19 cellular contexts compared by ENCODE assay signal in genomic region chr3:173653781-173654180, GRCh38.
DNase-seq lines count a peak whose midpoint lies in the region; ATAC-seq and TF ChIP-seq lines count a peak whose summit lies in the region.
"Had no signal": no experiment of that assay in that cellular context is flagged by ENCODE, and none has a peak within 500 bp of the region (broad histone marks: within the 10 kb centered on the region; RNA-seq: fewer than 3 reads in every experiment).

No MANE protein-coding gene starts in this region.

- H3K27me3 ChIP-seq in RWPE2 (ENCODE audit: insufficient read depth, poor library complexity, severe bottlenecking) (peaks cover 6% of the 10 kb centered on the region), SK-N-SH (ENCODE audit: insufficient read depth) (no peaks in the 10 kb centered on the region)
- H3K27me3 ChIP-seq: BLaER1 treated with 17β-estradiol and CSF1 and Interleukin-3, amounts not matched to agents 10 nM and 100 nM; SJCRH30 had no signal

- WGBS in SK-N-SH (ENCODE audit: low lambda C conversion rate), result no CpG with 5 or more reads among the region's 1 CpG

- TF ChIP-seq CTCF in RWPE2 (IDR thresholded peaks at IDR 0.05; ENCODE audit: poor library complexity, severe bottlenecking) (no peak), SK-N-SH (IDR thresholded peaks at IDR 0.05) (no peak)

- H3K4me2 ChIP-seq in SK-N-SH, result no peak overlapping the region
- H3K4me2 ChIP-seq: BLaER1 treated with 17β-estradiol and CSF1 and Interleukin-3, amounts not matched to agents 10 nM and 100 nM; GM23338 had no signal

- H3K4me3 ChIP-seq in RWPE2 (ENCODE audit: severe bottlenecking) (no peak overlapping the region), SK-N-SH (ENCODE audit: low read depth in 2 of 2, low read length in 1 of 2) (no peak overlapping the region)
- H3K4me3 ChIP-seq: BLaER1 treated with 17β-estradiol and CSF1 and Interleukin-3, amounts not matched to agents 10 nM and 100 nM; GM23338; SJCRH30 had no signal

- no peak overlapping the region for H3K27ac Mint-ChIP-seq in activated naive CD4-positive, alpha-beta T cell treated with anti-CD3 and anti-CD28 coated beads, Interleukin-2, amount 50 U/mL, for 72 hours
- H3K27ac Mint-ChIP-seq: GM23338 had no signal

- TF ChIP-seq RAD21 in SK-N-SH (IDR thresholded peaks at IDR 0.05; ENCODE audit: low read length), result no peak

- no peaks in the 10 kb centered on the region for H3K9me3 ChIP-seq in RWPE2 (ENCODE audit: severe bottlenecking)
- H3K9me3 ChIP-seq in SK-N-SH, result no peaks in the 10 kb centered on the region
- H3K9me3 ChIP-seq: SJCRH30 had no signal

- H3K27ac ChIP-seq in RWPE2 (ENCODE audit: poor library complexity, severe bottlenecking), result no peak overlapping the region
- no peak overlapping the region for H3K27ac ChIP-seq in SK-N-SH (ENCODE audit: low read depth in 2 of 2, low read length in 1 of 2)
- H3K27ac ChIP-seq: BLaER1 treated with 17β-estradiol and CSF1 and Interleukin-3, amounts not matched to agents 10 nM and 100 nM; SJCRH30 had no signal

- no peaks in the 10 kb centered on the region for H3K36me3 Mint-ChIP-seq in activated naive CD4-positive, alpha-beta T cell treated with anti-CD3 and anti-CD28 coated beads, Interleukin-2, amount 50 U/mL, for 72 hours

- TF ChIP-seq EP300 in SK-N-SH (IDR thresholded peaks at IDR 0.05; ENCODE audit: borderline replicate concordance in 1 of 2, low read depth in 1 of 2, low read length in 1 of 2), result no peak

- 0 out of 3 replicates have a peak, but pooled peaks have one; percentile 27 for ATAC-seq in RWPE2 (ENCODE audit: low read depth)
- no peak for ATAC-seq in activated naive CD4-positive, alpha-beta T cell treated with anti-CD3 and anti-CD28 coated beads, Interleukin-2, amount 50 U/mL, for 72 hours
- ATAC-seq: GM23338 had no signal

- H3K4me1 ChIP-seq in RWPE2 (ENCODE audit: insufficient read depth, poor library complexity, severe bottlenecking) (no peaks in the 10 kb centered on the region), SK-N-SH (ENCODE audit: control insufficient read depth in 1 of 2, insufficient read depth in 2 of 2, low read depth in 1 of 2, low read length in 1 of 2) (no peaks in the 10 kb centered on the region)
- H3K4me1 ChIP-seq: BLaER1 treated with 17β-estradiol and CSF1 and Interleukin-3, amounts not matched to agents 10 nM and 100 nM; SJCRH30 had no signal

- peaks cover 6 to 8% of the 10 kb centered on the region in 2 donors for H3K9me3 Mint-ChIP-seq in activated naive CD4-positive, alpha-beta T cell treated with anti-CD3 and anti-CD28 coated beads, Interleukin-2, amount 50 U/mL, for 72 hours
- H3K9me3 Mint-ChIP-seq: GM23338 had no signal

- H4K20me1 ChIP-seq in SK-N-SH (ENCODE audit: insufficient read depth), result no peaks in the 10 kb centered on the region
- H4K20me1 ChIP-seq: BLaER1 treated with 17β-estradiol and CSF1 and Interleukin-3, amounts not matched to agents 10 nM and 100 nM had no signal

- H3K79me2 ChIP-seq in SK-N-SH (ENCODE audit: insufficient read depth), result no peaks in the 10 kb centered on the region

- H3K9ac ChIP-seq in SK-N-SH, result no peak overlapping the region
- H3K9ac ChIP-seq: BLaER1 treated with 17β-estradiol and CSF1 and Interleukin-3, amounts not matched to agents 10 nM and 100 nM had no signal

- POLR2A ChIA-PET in SK-N-SH (lab: Yijun Ruan, JAX), result no interaction called here

- no peaks in the 10 kb centered on the region for H3F3A ChIP-seq in SK-N-SH (replicated peaks; ENCODE audit: insufficient read depth)

- CTCF ChIA-PET in SK-N-SH (lab: Yijun Ruan, JAX), result no interaction called here

- no peaks in the 10 kb centered on the region for H3K36me3 ChIP-seq in RWPE2 (ENCODE audit: low read depth)
- H3K36me3 ChIP-seq in SK-N-SH (replicated peaks in 1 of 2; ENCODE audit: control insufficient read depth in 1 of 2, insufficient read depth in 2 of 2, low read length in 1 of 2), result no peaks in the 10 kb centered on the region
- H3K36me3 ChIP-seq: BLaER1 treated with 17β-estradiol and CSF1 and Interleukin-3, amounts not matched to agents 10 nM and 100 nM; SJCRH30 had no signal

- H3K9me2 ChIP-seq in SK-N-SH, result no peaks in the 10 kb centered on the region

- H2AFZ ChIP-seq in SK-N-SH (ENCODE audit: low read depth), result no peak overlapping the region
- H2AFZ ChIP-seq: GM23338 had no signal

- peak; percentile 37 for DNase-seq in DMS53 (lab: John Stamatoyannopoulos, UW)
- no peak for DNase-seq in DMS53 treated with DMSO at 0.1 percent for 48 hours (lab: John Stamatoyannopoulos, UW; ENCODE audit: unreplicated experiment)
- DNase-seq in LHCN-M2 (ENCODE audit: low read depth), result peak; percentile 5
- DNase-seq in RWPE2 (ENCODE audit: low spot score), result no peak
- DNase-seq in iris pigment epithelial cell (ENCODE audit: low read depth), result peak; percentile 7
- DNase-seq in activated naive CD4-positive, alpha-beta T cell treated with anti-CD3 and anti-CD28 coated beads, Interleukin-2, amount 50 U/mL, for 72 hours (ENCODE audit: low spot score in 2 of 2), result no peak
- no peak for DNase-seq in SK-N-SH
- DNase-seq in DMS153 treated with DMSO at 0.1 percent for 48 hours (lab: John Stamatoyannopoulos, UW; ENCODE audit: unreplicated experiment), result no peak
- DNase-seq: 8988T, DMS153, GDM1, Kasumi-1, NCI-H1436 treated with DMSO at 0.1 percent for 48 hours, NCI-H345, RPMI8226, SJCRH30, SW 1271 had no signal

TF ChIP-seq in SK-N-SH, 30 proteins besides CTCF, POLR2A, EP300 and RAD21:
- TF ChIP-seq TEAD4 (IDR thresholded peaks at IDR 0.05; ENCODE audit: borderline replicate concordance, insufficient read depth) (no peak), GATA2 (CRISPR knock-in tag; IDR thresholded peaks at IDR 0.05) (no peak)

Comparison
In these comparisons a context has a peak if more than half of its experiments do, and no peak if none do; other contexts are left out.
1. DNase-seq: peak in DMS53 (single experiment), LHCN-M2 (single experiment) and iris pigment epithelial cell (single experiment); none in DMS53 treated with DMSO at 0.1 percent for 48 hours (single experiment), RWPE2 (single experiment), activated naive CD4-positive, alpha-beta T cell treated with anti-CD3 and anti-CD28 coated beads, Interleukin-2, amount 50 U/mL, for 72 hours (0 of 2), SK-N-SH (single experiment) and DMS153 treated with DMSO at 0.1 percent for 48 hours (single experiment).